ENCODE assay signal across 20 cellular contexts in genomic region chr7:101984141-101984879, GRCh38.
DNase-seq lines count a peak whose midpoint lies in the region; ATAC-seq, FAIRE-seq and TF ChIP-seq lines count a peak whose summit lies in the region.
"Had no signal": no experiment of that assay in that cellular context is flagged by ENCODE, and none has a peak within 500 bp of the region (broad histone marks: within the 10 kb centered on the region; RNA-seq: fewer than 3 reads in every experiment).

No MANE protein-coding gene starts in this region.

- CTCF ChIA-PET in Caco-2 (lab: Charles Lee) (interaction anchor here (0.5 kb wide), 1 partner anchor 161 kb away, joined by 3 read pairs; no protein-coding TSS in a partner anchor), H1 (lab: Charles Lee; ENCODE audit: partially characterized antibody) (interaction anchor here (1.1 to 2.2 kb wide), 5 partner anchors 10 to 109 kb away, joined by 3 to 6 read pairs (median 3); no protein-coding TSS in a partner anchor)

- no peak overlapping the region for H3K4me2 ChIP-seq in H1 (ENCODE audit: insufficient read depth in 1 of 2, low read depth in 2 of 2, low read length in 2 of 2)
- H3K4me2 ChIP-seq: SK-N-SH had no signal

- no peak overlapping the region for H3K23ac ChIP-seq in H1 (ENCODE audit: insufficient read length)

- TF ChIP-seq RAD21 in H1 (IDR thresholded peaks at IDR 0.05 in 1 of 2, conservative IDR thresholded peaks at IDR 0.05 in 1 of 2; ENCODE audit: low read depth in 2 of 2, low read length in 2 of 2), result no peak

- H4K20me1 ChIP-seq in H1 (replicated peaks in 1 of 2; ENCODE audit: control insufficient read depth in 1 of 2, insufficient read depth in 2 of 2, low read length in 2 of 2), result peaks cover 10% of the 10 kb centered on the region in 2 experiments

- H3K9ac ChIP-seq in H1 (replicated peaks in 1 of 4; ENCODE audit: extremely low read depth in 1 of 4, low read depth in 3 of 4, low read length in 3 of 4), result no peak overlapping the region
- H3K9ac ChIP-seq: SK-N-SH had no signal

- TF ChIP-seq POLR2A in H1 (IDR thresholded peaks at IDR 0.05; ENCODE audit: control extremely low read depth in 1 of 2, low read depth in 2 of 2, low read length in 2 of 2), result no peak

- H3K4me3 ChIP-seq in Caco-2 (ENCODE audit: low read depth, low read length), result no peak overlapping the region
- no peak overlapping the region for H3K4me3 ChIP-seq in H1 (ENCODE audit: extremely low read depth in 1 of 4, insufficient read depth in 2 of 4, low read depth in 3 of 4, low read length in 4 of 4)
- H3K4me3 ChIP-seq: K562 had no signal

- H3K27ac Mint-ChIP-seq in Caco-2 (ENCODE audit: unreplicated experiment), result peak overlapping the region; percentile 79

- peaks cover 0 to 48% of the 10 kb centered on the region in 2 experiments; a peak in 2 of 4 replicates for H3K79me2 ChIP-seq in H1 (ENCODE audit: control insufficient read depth in 1 of 2, insufficient read depth in 2 of 2, low read length in 2 of 2)

- H4K8ac ChIP-seq in H1 (ENCODE audit: extremely low read depth, insufficient read depth, low read length), result no peak overlapping the region

- WGBS in H1 (ENCODE audit: extremely low coverage in 1 of 2, insufficient coverage in 1 of 2, insufficient read length in 1 of 2, insufficient replicate concordance in 2 of 2, low coverage in 1 of 2, low lambda C conversion rate in 2 of 2, missing lambda C conversion rate in 1 of 2), 2 experiments, result 88% methylated on average over 18 of the region's 18 CpGs; no CpG with 5 or more reads in 1 of the 2 experiments

- H3K18ac ChIP-seq in H1 (ENCODE audit: extremely low read depth, low read length), result no peak overlapping the region; the same call in 1 of the 2 replicates

- H3K27me3 ChIP-seq in Caco-2 (replicated peaks; ENCODE audit: control insufficient read depth, insufficient read depth, low read length) (no peaks in the 10 kb centered on the region), H1 (replicated peaks in 1 of 4; ENCODE audit: control insufficient read depth in 3 of 4, extremely low read depth in 1 of 4, insufficient read depth in 3 of 4, low read length in 3 of 4) (no peaks in the 10 kb centered on the region)

- H3K79me1 ChIP-seq in H1 (ENCODE audit: low read depth, low read length), result peaks cover 6% of the 10 kb centered on the region

- DNase-seq in Caco-2 (no peak), NCI-H69 (lab: John Stamatoyannopoulos, UW) (peak; percentile 14), H1 (ENCODE audit: low read depth in 1 of 2, low spot score in 2 of 2) (no peak), occipital lobe (lab: John Stamatoyannopoulos, UW) (peak; percentile 10), H4 (ENCODE audit: low spot score) (no peak), OCI-M2 (lab: John Stamatoyannopoulos, UW; ENCODE audit: unreplicated experiment) (no peak), omental fat pad (ENCODE audit: low spot score) (no peak), glomerular visceral epithelial cell (ENCODE audit: extremely low spot score) (no peak)
- DNase-seq: Calu3; CD4-positive, CD25-positive, alpha-beta regulatory T cell; DMS79 treated with DMSO at 0.1 percent for 48 hours; GF-D8; HCEC 1CT; NCI-H1092; Right ventricle myocardium superior had no signal

- peaks cover 13% of the 10 kb centered on the region for H3K4me1 Mint-ChIP-seq in Caco-2 (ENCODE audit: low read depth, unreplicated experiment)

- no TSS peak for BruUV-seq in Caco-2 (replicated peaks; lab: Mats Ljungman, UMichigan)

- ATAC-seq in omental fat pad (ENCODE audit: low FRiP score), result no peak
- ATAC-seq: K562, Panc1 had no signal

- peaks cover 80% of the 10 kb centered on the region for H3K36me3 Mint-ChIP-seq in Caco-2 (ENCODE audit: insufficient read depth, unreplicated experiment)

- intact Hi-C loops in Caco-2 (cut with micrococcal nuclease; ENCODE audit: unreplicated experiment), result no loop called here

- H2BK20ac ChIP-seq in H1 (ENCODE audit: low read length), result no peak overlapping the region

- H2BK5ac ChIP-seq in H1 (ENCODE audit: low read depth, low read length), result peak overlapping the region; percentile 71

- 0 out of 2 replicates have a peak overlapping the region, but pooled peaks have one; percentile 75 for H2BK12ac ChIP-seq in H1 (ENCODE audit: low read depth, low read length)

- no peaks in the 10 kb centered on the region for H3K27me3 Mint-ChIP-seq in Caco-2 (ENCODE audit: insufficient read depth, unreplicated experiment)
- H3K27me3 Mint-ChIP-seq: CD4-positive, CD25-positive, alpha-beta regulatory T cell had no signal

- no peak overlapping the region for H4K91ac ChIP-seq in H1 (replicated peaks; ENCODE audit: insufficient read length, low read length)

- no peak overlapping the region for H2AK5ac ChIP-seq in H1 (ENCODE audit: low read depth, low read length)

- no peaks in the 10 kb centered on the region for H3K9me3 Mint-ChIP-seq in Caco-2 (ENCODE audit: unreplicated experiment)
- H3K9me3 Mint-ChIP-seq: CD4-positive, CD25-positive, alpha-beta regulatory T cell had no signal

- no peak overlapping the region for H2AFZ ChIP-seq in H1 (ENCODE audit: low read length)

- H3K4me1 ChIP-seq in Caco-2, result no peaks in the 10 kb centered on the region
- H3K4me1 ChIP-seq in H1 (replicated peaks in 1 of 4; ENCODE audit: control insufficient read depth in 3 of 4, insufficient read depth in 4 of 4, low read length in 3 of 4), result peaks cover 8 to 22% (median 15%) of the 10 kb centered on the region in 4 experiments

- no peaks in the 10 kb centered on the region for H3K23me2 ChIP-seq in H1 (ENCODE audit: low read depth, low read length)

- no peak overlapping the region for H3K56ac ChIP-seq in H1 (replicated peaks; ENCODE audit: insufficient read length, low read depth, low read length)

- no peak overlapping the region for H3K14ac ChIP-seq in H1 (ENCODE audit: insufficient read length)

- no peak overlapping the region for H4K5ac ChIP-seq in H1 (ENCODE audit: insufficient read length, low read depth, low read length)

- TF ChIP-seq CTCF in Caco-2 (IDR thresholded peaks at IDR 0.05; ENCODE audit: insufficient read depth in 1 of 2, low read depth in 1 of 2, low read length in 1 of 2, severe bottlenecking in 1 of 2, unreplicated experiment in 1 of 2) (no peak), H1 (IDR thresholded peaks at IDR 0.05; ENCODE audit: control extremely low read depth in 1 of 3, insufficient read depth in 1 of 3, low read depth in 1 of 3, low read length in 3 of 3) (no peak), omental fat pad (IDR thresholded peaks at IDR 0.05) (no peak)

- 0 out of 2 replicates have a peak overlapping the region, but pooled peaks have one; percentile 81 for H2BK15ac ChIP-seq in H1 (ENCODE audit: low read length)

- no peak overlapping the region for H2BK120ac ChIP-seq in H1 (replicated peaks; ENCODE audit: low read depth, low read length)

- no peak overlapping the region for H3K4ac ChIP-seq in H1 (replicated peaks; ENCODE audit: insufficient read length, low read depth, low read length)

- no peak overlapping the region for H3K4me3 Mint-ChIP-seq in Caco-2 (ENCODE audit: unreplicated experiment)
- H3K4me3 Mint-ChIP-seq: CD4-positive, CD25-positive, alpha-beta regulatory T cell had no signal

- H3K36me3 ChIP-seq in Caco-2 (ENCODE audit: control insufficient read depth, insufficient read depth, low read length) (no peaks in the 10 kb centered on the region; the same call in 1 of the 2 replicates), H1 (ENCODE audit: control insufficient read depth in 2 of 4, insufficient read depth in 4 of 4, low read length in 3 of 4) (no peaks in the 10 kb centered on the region; a peak in 1 of 8 replicates)

- FAIRE-seq in H1 (lab: Jason Lieb, UNC), result no peak
- FAIRE-seq: A204.1, K562 had no signal

- TF ChIP-seq EP300 in H1 (IDR thresholded peaks at IDR 0.05; ENCODE audit: borderline replicate concordance in 1 of 2, low read depth in 2 of 2, low read length in 2 of 2), result no peak

- H3K27ac ChIP-seq in H1 (ENCODE audit: low read depth, low read length), result no peak overlapping the region
- H3K27ac ChIP-seq: HL-60 had no signal

- POLR2A ChIA-PET in Caco-2 (lab: Charles Lee), result interaction anchor here (0.6 kb wide), 1 partner anchor 51 kb away, joined by 3 read pairs; no protein-coding TSS in a partner anchor
- POLR2A ChIA-PET in H1 (lab: Charles Lee; ENCODE audit: partially characterized antibody), result interaction anchor here (0.6 to 2.0 kb wide), 2 partner anchors 10 to 20 kb away, joined by 3 to 6 read pairs; no protein-coding TSS in a partner anchor

- H3K9me3 ChIP-seq in Caco-2 (peaks cover 5% of the 10 kb centered on the region; the same call in 1 of the 2 replicates), H1 (ENCODE audit: insufficient read depth in 2 of 2, low read depth in 1 of 2, low read length in 1 of 2) (0 out of 4 replicates have a peak, but pooled peaks cover 0 to 4% of the 10 kb centered on the region in 2 experiments)
- H3K9me3 ChIP-seq: SK-N-SH had no signal

TF ChIP-seq in H1, 55 proteins besides CTCF, POLR2A, EP300 and RAD21:
- no peak for TF ChIP-seq HDAC2 (IDR thresholded peaks at IDR 0.05; ENCODE audit: borderline replicate concordance in 1 of 2, low read depth in 2 of 2, low read length in 2 of 2)

Comparison
In these comparisons a context has a peak if more than half of its experiments do, and no peak if none do; other contexts are left out.
1. DNase-seq: peak in NCI-H69 (single experiment) and occipital lobe (single experiment); none in Caco-2 (0 of 2), H1 (0 of 2), H4 (single experiment), OCI-M2 (single experiment), omental fat pad (single experiment) and glomerular visceral epithelial cell (single experiment).